ENCODE assay signal across 10 cellular contexts in genomic region chr17:32495347-32496253, GRCh38. TPM values are rescaled to one million over a fixed set of nuclear protein-coding genes. Genes with fewer than 3 reads are reported as not detected.
DNase-seq lines count a peak whose midpoint lies in the region; ATAC-seq and TF ChIP-seq lines count a peak whose summit lies in the region.
"Had no signal": no experiment of that assay in that cellular context is flagged by ENCODE, and none has a peak within 500 bp of the region (broad histone marks: within the 10 kb centered on the region; RNA-seq: fewer than 3 reads in every experiment).

No MANE protein-coding gene starts in this region.

- CTCF ChIA-PET in CD4-positive, alpha-beta T cell (lab: Charles Lee): no interaction called here
- CTCF ChIA-PET in GM10248 (lab: Yijun Ruan, JAX): interaction anchor here (0.7 to 2.0 kb wide), 5 partner anchors 9 to 288 kb away, joined by 3 to 10 read pairs (median 3); partner anchors contain the start of gene CDK5R1

- H3K27me3 ChIP-seq in CD4-positive, alpha-beta T cell (ENCODE audit: control insufficient read depth, insufficient read depth, low read length): no peaks in the 10 kb centered on the region
- H3K27me3 ChIP-seq in RWPE2 (ENCODE audit: insufficient read depth, poor library complexity, severe bottlenecking) (no peaks in the 10 kb centered on the region), foreskin keratinocyte (no peaks in the 10 kb centered on the region)

- H3K4me3 ChIP-seq in RWPE2 (ENCODE audit: severe bottlenecking): no peak overlapping the region

- peak in 1 of 10 experiments; percentile 19 for DNase-seq in CD4-positive, alpha-beta T cell
- DNase-seq in RWPE2 (ENCODE audit: low spot score) (no peak), foreskin keratinocyte (no peak), nucleus accumbens (lab: John Stamatoyannopoulos, UW) (peak in 29 of 56 donors; percentile 17 to 70 (median 40)), OCI-M1 (lab: John Stamatoyannopoulos, UW) (no peak), GM10248 (ENCODE audit: extremely low spot score) (no peak), NCI-H345 (lab: John Stamatoyannopoulos, UW) (no peak)
- DNase-seq in activated CD4-positive, alpha-beta T cell treated with anti-CD3 and anti-CD28 coated beads for 48 hours: no peak
- DNase-seq: activated CD4-positive, alpha-beta T cell treated with anti-CD3 and anti-CD28 coated beads for 4 hours; NCI-H774 had no signal

- no peaks in the 10 kb centered on the region for H3K36me3 ChIP-seq in RWPE2 (ENCODE audit: low read depth)

- H3K27me3 Mint-ChIP-seq in CD4-positive, alpha-beta T cell: no peaks in the 10 kb centered on the region

- peak; percentile 47 for ATAC-seq in CD4-positive, alpha-beta T cell (ENCODE audit: poor library complexity)
- ATAC-seq in RWPE2 (ENCODE audit: low read depth) (no peak), foreskin keratinocyte (no peak)

- H3K4me1 Mint-ChIP-seq in CD4-positive, alpha-beta T cell (ENCODE audit: low read depth): peaks cover 44% of the 10 kb centered on the region

- peaks cover under 1% of the 10 kb centered on the region for H3K36me3 Mint-ChIP-seq in CD4-positive, alpha-beta T cell (ENCODE audit: low read depth)

- POLR2A ChIA-PET in CD4-positive, alpha-beta T cell (lab: Charles Lee): interaction anchor here (0.9 to 3.2 kb wide), 5 partner anchors 8 to 52 kb away, joined by 3 to 9 read pairs (median 4); partner anchors contain the start of gene CDK5R1
- POLR2A ChIA-PET in GM10248 (lab: Yijun Ruan, JAX): no interaction called here

- H3K4me1 ChIP-seq in RWPE2 (ENCODE audit: insufficient read depth, poor library complexity, severe bottlenecking) (peaks cover 15% of the 10 kb centered on the region), foreskin keratinocyte (peaks cover 25% of the 10 kb centered on the region)

- no peaks in the 10 kb centered on the region for H3K9me3 ChIP-seq in CD4-positive, alpha-beta T cell (ENCODE audit: control insufficient read depth, low read length)
- no peaks in the 10 kb centered on the region for H3K9me3 ChIP-seq in RWPE2 (ENCODE audit: severe bottlenecking)

- H3K9me3 Mint-ChIP-seq in CD4-positive, alpha-beta T cell: no peaks in the 10 kb centered on the region

- TF ChIP-seq CTCF in CD4-positive, alpha-beta T cell (IDR thresholded peaks at IDR 0.05): no peak
- no peak for TF ChIP-seq CTCF in RWPE2 (IDR thresholded peaks at IDR 0.05; ENCODE audit: poor library complexity, severe bottlenecking)
- TF ChIP-seq CTCF in foreskin keratinocyte (conservative IDR thresholded peaks at IDR 0.05): no peak
- no peak for TF ChIP-seq CTCF in GM10248 (IDR thresholded peaks at IDR 0.05; ENCODE audit: control extremely low read depth, extremely low read depth, low read depth, missing control alignments)

- no peak overlapping the region for H3K4me3 Mint-ChIP-seq in CD4-positive, alpha-beta T cell

- intact Hi-C loops in CD4-positive, alpha-beta T cell (cut with DNase I, micrococcal nuclease): no loop called here

- no peak overlapping the region for H3K27ac ChIP-seq in CD4-positive, alpha-beta T cell (ENCODE audit: low read depth, low read length)
- H3K27ac ChIP-seq in RWPE2 (ENCODE audit: poor library complexity, severe bottlenecking) (peak overlapping the region; percentile 79), foreskin keratinocyte (peak overlapping the region; percentile 84)

- H3K27ac Mint-ChIP-seq in CD4-positive, alpha-beta T cell: peak overlapping the region; percentile 30

RNA-seq across cellular contexts. Expression of gene CDK5R1, which starts 8.8 kb away (rescaled TPM):
- total RNA-seq in CD4-positive, alpha-beta T cell: 10 to 100 TPM; 21.7 to 22.5 TPM
- 9.5 and 11.8 TPM in 2 replicates for total RNA-seq in foreskin keratinocyte
- polyA plus RNA-seq in foreskin keratinocyte: 4.5 and 4.9 TPM in 2 replicates

RNA-seq across cellular contexts. Expression of gene PSMD11, which starts 51.3 kb away (rescaled TPM):
- total RNA-seq in CD4-positive, alpha-beta T cell: 10 to 100 TPM; 67.6 to 68.7 TPM
- 100 and 119 TPM in 2 replicates for total RNA-seq in foreskin keratinocyte
- polyA plus RNA-seq in foreskin keratinocyte: 78.0 and 99.3 TPM in 2 replicates

Comparison
In these comparisons a context has a peak if more than half of its experiments do, and no peak if none do; other contexts are left out.
1. DNase-seq: peak in nucleus accumbens (29 of 56); none in RWPE2 (single experiment), foreskin keratinocyte (0 of 2), OCI-M1 (single experiment), GM10248 (single experiment), activated CD4-positive, alpha-beta T cell treated with anti-CD3 and anti-CD28 coated beads for 48 hours (single experiment) and NCI-H345 (single experiment).